In the genomic region with DNA sequence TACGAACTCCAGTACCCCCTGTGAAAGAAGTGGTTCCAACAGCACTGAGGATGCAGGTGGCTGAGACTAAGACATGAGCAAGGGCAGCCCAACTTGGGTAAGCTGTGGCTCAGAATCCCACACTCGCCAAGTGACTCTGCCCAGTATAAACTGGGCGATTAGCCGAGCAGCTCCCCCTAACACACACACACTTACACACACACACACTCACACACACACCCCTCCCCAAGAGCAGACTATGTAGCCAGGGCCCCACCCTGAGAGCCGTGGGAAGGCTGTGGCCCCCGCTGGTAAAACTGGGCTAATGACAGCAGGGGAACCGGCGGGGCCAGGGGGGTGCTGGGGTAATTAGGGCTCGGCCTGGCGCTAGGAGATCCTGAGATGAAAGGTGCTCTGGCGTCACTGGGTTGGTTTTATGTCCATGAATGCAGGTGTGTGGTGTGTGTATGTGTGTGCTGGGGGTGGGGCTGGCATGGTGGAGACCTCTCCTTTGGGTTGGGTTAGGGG, we compare ENCODE assay signal across 2 cellular contexts.
TF ChIP-seq lines count a peak whose summit lies in the region.

No MANE protein-coding gene starts in this region.

TF ChIP-seq in A549, 52 proteins besides CTCF, POLR2A, EP300 and RAD21:
- no peak for TF ChIP-seq ZFP36 (IDR thresholded peaks at IDR 0.05; ENCODE audit: borderline replicate concordance, partially characterized antibody)
- TF ChIP-seq KDM5A (IDR thresholded peaks at IDR 0.05), result no peak
- no peak for TF ChIP-seq RARB (CRISPR knock-in tag; IDR thresholded peaks at IDR 0.05)
- TF ChIP-seq POLR2AphosphoS2 (conservative IDR thresholded peaks at IDR 0.05; ENCODE audit: low read length), result no peak
- TF ChIP-seq, protein P1, sequence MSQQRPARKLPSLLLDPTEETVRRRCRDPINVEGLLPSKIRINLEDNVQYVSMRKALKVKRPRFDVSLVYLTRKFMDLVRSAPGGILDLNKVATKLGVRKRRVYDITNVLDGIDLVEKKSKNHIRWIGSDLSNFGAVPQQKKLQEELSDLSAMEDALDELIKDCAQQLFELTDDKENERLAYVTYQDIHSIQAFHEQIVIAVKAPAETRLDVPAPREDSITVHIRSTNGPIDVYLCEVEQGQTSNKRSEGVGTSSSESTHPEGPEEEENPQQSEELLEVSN (IDR thresholded peaks at IDR 0.05; ENCODE audit: borderline replicate concordance, low read depth), result no peak
- TF ChIP-seq MAFK (IDR thresholded peaks at IDR 0.05; ENCODE audit: partially characterized antibody), result no peak
- no peak for TF ChIP-seq BHLHE40 (IDR thresholded peaks at IDR 0.05; ENCODE audit: low read depth, low read length)
- no peak for TF ChIP-seq FOSB (CRISPR knock-in tag; IDR thresholded peaks at IDR 0.05)

TF ChIP-seq in K562, 482 proteins besides CTCF, POLR2A, EP300 and RAD21:
- TF ChIP-seq, protein P2, sequence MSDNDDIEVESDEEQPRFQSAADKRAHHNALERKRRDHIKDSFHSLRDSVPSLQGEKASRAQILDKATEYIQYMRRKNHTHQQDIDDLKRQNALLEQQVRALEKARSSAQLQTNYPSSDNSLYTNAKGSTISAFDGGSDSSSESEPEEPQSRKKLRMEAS (CRISPR knock-in tag; IDR thresholded peaks at IDR 0.05), result no peak
- TF ChIP-seq MTA3 (IDR thresholded peaks at IDR 0.05; ENCODE audit: borderline replicate concordance) (no peak), NFIC (IDR thresholded peaks at IDR 0.05) (no peak), MCM5 (IDR thresholded peaks at IDR 0.05; ENCODE audit: low read depth) (no peak), FOS (IDR thresholded peaks at IDR 0.05; ENCODE audit: extremely low read depth, insufficient read length) (no peak), TOE1 (IDR thresholded peaks at IDR 0.05; ENCODE audit: borderline replicate concordance) (no peak), TOE1 (CRISPR knock-in tag; IDR thresholded peaks at IDR 0.05; ENCODE audit: borderline replicate concordance, low read depth) (no peak)
- TF ChIP-seq, protein P3, sequence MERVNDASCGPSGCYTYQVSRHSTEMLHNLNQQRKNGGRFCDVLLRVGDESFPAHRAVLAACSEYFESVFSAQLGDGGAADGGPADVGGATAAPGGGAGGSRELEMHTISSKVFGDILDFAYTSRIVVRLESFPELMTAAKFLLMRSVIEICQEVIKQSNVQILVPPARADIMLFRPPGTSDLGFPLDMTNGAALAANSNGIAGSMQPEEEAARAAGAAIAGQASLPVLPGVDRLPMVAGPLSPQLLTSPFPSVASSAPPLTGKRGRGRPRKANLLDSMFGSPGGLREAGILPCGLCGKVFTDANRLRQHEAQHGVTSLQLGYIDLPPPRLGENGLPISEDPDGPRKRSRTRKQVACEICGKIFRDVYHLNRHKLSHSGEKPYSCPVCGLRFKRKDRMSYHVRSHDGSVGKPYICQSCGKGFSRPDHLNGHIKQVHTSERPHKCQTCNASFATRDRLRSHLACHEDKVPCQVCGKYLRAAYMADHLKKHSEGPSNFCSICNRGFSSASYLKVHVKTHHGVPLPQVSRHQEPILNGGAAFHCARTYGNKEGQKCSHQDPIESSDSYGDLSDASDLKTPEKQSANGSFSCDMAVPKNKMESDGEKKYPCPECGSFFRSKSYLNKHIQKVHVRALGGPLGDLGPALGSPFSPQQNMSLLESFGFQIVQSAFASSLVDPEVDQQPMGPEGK (CRISPR knock-in tag; IDR thresholded peaks at IDR 0.05; ENCODE audit: borderline replicate concordance), result no peak
- TF ChIP-seq, protein P4, sequence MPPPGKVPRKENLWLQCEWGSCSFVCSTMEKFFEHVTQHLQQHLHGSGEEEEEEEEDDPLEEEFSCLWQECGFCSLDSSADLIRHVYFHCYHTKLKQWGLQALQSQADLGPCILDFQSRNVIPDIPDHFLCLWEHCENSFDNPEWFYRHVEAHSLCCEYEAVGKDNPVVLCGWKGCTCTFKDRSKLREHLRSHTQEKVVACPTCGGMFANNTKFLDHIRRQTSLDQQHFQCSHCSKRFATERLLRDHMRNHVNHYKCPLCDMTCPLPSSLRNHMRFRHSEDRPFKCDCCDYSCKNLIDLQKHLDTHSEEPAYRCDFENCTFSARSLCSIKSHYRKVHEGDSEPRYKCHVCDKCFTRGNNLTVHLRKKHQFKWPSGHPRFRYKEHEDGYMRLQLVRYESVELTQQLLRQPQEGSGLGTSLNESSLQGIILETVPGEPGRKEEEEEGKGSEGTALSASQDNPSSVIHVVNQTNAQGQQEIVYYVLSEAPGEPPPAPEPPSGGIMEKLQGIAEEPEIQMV (tag; conservative IDR thresholded peaks at IDR 0.05; ENCODE audit: low read depth), result no peak
